In the genomic region with DNA sequence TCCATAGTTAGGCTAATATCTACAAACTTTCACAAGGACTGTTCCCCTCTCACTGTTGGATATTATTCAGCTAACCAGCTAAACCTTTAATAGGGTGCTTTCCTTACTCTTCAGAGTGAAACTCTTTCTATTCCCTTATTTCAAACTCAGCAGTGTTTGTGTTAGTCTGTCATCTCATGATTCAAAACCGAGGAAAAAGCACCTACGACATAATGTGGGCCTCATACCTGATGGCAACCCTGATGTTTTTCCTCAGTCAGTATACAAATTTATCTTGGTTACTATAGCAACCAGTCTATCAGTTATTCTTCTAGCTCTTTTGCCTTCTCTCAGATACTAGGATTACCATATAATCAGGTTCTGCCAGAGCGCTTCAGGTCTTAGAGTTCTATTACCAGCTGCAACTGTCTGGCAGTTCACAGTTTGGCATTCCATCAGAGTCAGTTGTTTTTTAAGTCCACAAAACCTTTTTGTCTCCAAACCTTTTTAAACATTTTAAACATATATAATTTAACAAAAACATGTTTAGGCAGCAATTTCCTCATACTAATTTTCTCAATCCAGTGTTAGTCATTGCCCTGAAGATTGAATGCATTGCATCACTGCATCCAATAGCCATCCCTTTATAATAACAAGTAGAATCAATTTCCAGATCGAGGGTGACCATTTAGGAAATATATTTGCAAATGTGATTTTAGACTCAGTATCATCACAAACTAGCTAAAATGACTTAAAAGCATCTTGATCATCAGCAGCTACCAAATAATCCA, we compare ENCODE assay signal across 1 cellular context.
TF ChIP-seq lines count a peak whose summit lies in the region.

No MANE protein-coding gene starts in this region.

TF ChIP-seq in K562, 482 proteins besides CTCF, POLR2A, EP300 and RAD21 (continued from another document):
- TF ChIP-seq, protein P1, sequence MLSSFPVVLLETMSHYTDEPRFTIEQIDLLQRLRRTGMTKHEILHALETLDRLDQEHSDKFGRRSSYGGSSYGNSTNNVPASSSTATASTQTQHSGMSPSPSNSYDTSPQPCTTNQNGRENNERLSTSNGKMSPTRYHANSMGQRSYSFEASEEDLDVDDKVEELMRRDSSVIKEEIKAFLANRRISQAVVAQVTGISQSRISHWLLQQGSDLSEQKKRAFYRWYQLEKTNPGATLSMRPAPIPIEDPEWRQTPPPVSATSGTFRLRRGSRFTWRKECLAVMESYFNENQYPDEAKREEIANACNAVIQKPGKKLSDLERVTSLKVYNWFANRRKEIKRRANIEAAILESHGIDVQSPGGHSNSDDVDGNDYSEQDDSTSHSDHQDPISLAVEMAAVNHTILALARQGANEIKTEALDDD (IDR thresholded peaks at IDR 0.05), result peak; percentile 25; the same call in 1 of the 2 replicates
- TF ChIP-seq CBFA2T3 (IDR thresholded peaks at IDR 0.05) (peak; percentile 36; the same call in 1 of the 2 replicates), POLR2AphosphoS2 (IDR thresholded peaks at IDR 0.05; ENCODE audit: low read length) (no peak), CCNT2 (IDR thresholded peaks at IDR 0.05; ENCODE audit: borderline replicate concordance, extremely low read depth, insufficient read length, low read depth, low read length) (no peak), JUND (IDR thresholded peaks at IDR 0.05; ENCODE audit: borderline replicate concordance, low read depth, low read length) (no peak), JUND (tag; IDR thresholded peaks at IDR 0.05; ENCODE audit: borderline replicate concordance, low read depth, low read length) (no peak), ZNF408 (CRISPR knock-in tag; IDR thresholded peaks at IDR 0.05; ENCODE audit: low read depth) (no peak), ZNF133 (CRISPR knock-in tag; IDR thresholded peaks at IDR 0.05) (no peak), MCM3 (IDR thresholded peaks at IDR 0.05) (no peak), CSDE1 (IDR thresholded peaks at IDR 0.05) (peak in 1 of 2 experiments; percentile 43; a peak in 1 of 4 replicates), FOXJ2 (tag; IDR thresholded peaks at IDR 0.05) (0 out of 2 replicates have a peak, but pooled peaks have one; percentile 52), RFX1 (IDR thresholded peaks at IDR 0.05) (peak; percentile 92), ATF7 (IDR thresholded peaks at IDR 0.05) (no peak)
- TF ChIP-seq, protein P2, sequence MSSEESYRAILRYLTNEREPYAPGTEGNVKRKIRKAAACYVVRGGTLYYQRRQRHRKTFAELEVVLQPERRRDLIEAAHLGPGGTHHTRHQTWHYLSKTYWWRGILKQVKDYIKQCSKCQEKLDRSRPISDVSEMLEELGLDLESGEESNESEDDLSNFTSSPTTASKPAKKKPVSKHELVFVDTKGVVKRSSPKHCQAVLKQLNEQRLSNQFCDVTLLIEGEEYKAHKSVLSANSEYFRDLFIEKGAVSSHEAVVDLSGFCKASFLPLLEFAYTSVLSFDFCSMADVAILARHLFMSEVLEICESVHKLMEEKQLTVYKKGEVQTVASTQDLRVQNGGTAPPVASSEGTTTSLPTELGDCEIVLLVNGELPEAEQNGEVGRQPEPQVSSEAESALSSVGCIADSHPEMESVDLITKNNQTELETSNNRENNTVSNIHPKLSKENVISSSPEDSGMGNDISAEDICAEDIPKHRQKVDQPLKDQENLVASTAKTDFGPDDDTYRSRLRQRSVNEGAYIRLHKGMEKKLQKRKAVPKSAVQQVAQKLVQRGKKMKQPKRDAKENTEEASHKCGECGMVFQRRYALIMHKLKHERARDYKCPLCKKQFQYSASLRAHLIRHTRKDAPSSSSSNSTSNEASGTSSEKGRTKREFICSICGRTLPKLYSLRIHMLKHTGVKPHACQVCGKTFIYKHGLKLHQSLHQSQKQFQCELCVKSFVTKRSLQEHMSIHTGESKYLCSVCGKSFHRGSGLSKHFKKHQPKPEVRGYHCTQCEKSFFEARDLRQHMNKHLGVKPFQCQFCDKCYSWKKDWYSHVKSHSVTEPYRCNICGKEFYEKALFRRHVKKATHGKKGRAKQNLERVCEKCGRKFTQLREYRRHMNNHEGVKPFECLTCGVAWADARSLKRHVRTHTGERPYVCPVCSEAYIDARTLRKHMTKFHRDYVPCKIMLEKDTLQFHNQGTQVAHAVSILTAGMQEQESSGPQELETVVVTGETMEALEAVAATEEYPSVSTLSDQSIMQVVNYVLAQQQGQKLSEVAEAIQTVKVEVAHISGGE (CRISPR knock-in tag; IDR thresholded peaks at IDR 0.05), result no peak
- TF ChIP-seq, protein P3, sequence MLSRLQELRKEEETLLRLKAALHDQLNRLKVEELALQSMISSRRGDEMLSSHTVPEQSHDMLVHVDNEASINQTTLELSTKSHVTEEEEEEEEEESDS (CRISPR knock-in tag; IDR thresholded peaks at IDR 0.05), result no peak
- TF ChIP-seq, protein P4, sequence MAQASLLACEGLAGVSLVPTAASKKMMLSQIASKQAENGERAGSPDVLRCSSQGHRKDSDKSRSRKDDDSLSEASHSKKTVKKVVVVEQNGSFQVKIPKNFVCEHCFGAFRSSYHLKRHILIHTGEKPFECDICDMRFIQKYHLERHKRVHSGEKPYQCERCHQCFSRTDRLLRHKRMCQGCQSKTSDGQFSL (CRISPR knock-in tag; IDR thresholded peaks at IDR 0.05), result no peak
- TF ChIP-seq, protein P4 (tag; IDR thresholded peaks at IDR 0.05), result no peak
- TF ChIP-seq, protein P5, sequence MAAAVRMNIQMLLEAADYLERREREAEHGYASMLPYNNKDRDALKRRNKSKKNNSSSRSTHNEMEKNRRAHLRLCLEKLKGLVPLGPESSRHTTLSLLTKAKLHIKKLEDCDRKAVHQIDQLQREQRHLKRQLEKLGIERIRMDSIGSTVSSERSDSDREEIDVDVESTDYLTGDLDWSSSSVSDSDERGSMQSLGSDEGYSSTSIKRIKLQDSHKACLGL (CRISPR knock-in tag; IDR thresholded peaks at IDR 0.05; ENCODE audit: borderline replicate concordance, poor library complexity, severe bottlenecking), result no peak
- TF ChIP-seq, protein P6, sequence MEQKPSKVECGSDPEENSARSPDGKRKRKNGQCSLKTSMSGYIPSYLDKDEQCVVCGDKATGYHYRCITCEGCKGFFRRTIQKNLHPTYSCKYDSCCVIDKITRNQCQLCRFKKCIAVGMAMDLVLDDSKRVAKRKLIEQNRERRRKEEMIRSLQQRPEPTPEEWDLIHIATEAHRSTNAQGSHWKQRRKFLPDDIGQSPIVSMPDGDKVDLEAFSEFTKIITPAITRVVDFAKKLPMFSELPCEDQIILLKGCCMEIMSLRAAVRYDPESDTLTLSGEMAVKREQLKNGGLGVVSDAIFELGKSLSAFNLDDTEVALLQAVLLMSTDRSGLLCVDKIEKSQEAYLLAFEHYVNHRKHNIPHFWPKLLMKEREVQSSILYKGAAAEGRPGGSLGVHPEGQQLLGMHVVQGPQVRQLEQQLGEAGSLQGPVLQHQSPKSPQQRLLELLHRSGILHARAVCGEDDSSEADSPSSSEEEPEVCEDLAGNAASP (IDR thresholded peaks at IDR 0.05), result no peak
- TF ChIP-seq, protein P7, sequence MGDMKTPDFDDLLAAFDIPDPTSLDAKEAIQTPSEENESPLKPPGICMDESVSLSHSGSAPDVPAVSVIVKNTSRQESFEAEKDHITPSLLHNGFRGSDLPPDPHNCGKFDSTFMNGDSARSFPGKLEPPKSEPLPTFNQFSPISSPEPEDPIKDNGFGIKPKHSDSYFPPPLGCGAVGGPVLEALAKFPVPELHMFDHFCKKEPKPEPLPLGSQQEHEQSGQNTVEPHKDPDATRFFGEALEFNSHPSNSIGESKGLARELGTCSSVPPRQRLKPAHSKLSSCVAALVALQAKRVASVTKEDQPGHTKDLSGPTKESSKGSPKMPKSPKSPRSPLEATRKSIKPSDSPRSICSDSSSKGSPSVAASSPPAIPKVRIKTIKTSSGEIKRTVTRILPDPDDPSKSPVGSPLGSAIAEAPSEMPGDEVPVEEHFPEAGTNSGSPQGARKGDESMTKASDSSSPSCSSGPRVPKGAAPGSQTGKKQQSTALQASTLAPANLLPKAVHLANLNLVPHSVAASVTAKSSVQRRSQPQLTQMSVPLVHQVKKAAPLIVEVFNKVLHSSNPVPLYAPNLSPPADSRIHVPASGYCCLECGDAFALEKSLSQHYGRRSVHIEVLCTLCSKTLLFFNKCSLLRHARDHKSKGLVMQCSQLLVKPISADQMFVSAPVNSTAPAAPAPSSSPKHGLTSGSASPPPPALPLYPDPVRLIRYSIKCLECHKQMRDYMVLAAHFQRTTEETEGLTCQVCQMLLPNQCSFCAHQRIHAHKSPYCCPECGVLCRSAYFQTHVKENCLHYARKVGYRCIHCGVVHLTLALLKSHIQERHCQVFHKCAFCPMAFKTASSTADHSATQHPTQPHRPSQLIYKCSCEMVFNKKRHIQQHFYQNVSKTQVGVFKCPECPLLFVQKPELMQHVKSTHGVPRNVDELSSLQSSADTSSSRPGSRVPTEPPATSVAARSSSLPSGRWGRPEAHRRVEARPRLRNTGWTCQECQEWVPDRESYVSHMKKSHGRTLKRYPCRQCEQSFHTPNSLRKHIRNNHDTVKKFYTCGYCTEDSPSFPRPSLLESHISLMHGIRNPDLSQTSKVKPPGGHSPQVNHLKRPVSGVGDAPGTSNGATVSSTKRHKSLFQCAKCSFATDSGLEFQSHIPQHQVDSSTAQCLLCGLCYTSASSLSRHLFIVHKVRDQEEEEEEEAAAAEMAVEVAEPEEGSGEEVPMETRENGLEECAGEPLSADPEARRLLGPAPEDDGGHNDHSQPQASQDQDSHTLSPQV (IDR thresholded peaks at IDR 0.05), result no peak
- TF ChIP-seq, protein P8, sequence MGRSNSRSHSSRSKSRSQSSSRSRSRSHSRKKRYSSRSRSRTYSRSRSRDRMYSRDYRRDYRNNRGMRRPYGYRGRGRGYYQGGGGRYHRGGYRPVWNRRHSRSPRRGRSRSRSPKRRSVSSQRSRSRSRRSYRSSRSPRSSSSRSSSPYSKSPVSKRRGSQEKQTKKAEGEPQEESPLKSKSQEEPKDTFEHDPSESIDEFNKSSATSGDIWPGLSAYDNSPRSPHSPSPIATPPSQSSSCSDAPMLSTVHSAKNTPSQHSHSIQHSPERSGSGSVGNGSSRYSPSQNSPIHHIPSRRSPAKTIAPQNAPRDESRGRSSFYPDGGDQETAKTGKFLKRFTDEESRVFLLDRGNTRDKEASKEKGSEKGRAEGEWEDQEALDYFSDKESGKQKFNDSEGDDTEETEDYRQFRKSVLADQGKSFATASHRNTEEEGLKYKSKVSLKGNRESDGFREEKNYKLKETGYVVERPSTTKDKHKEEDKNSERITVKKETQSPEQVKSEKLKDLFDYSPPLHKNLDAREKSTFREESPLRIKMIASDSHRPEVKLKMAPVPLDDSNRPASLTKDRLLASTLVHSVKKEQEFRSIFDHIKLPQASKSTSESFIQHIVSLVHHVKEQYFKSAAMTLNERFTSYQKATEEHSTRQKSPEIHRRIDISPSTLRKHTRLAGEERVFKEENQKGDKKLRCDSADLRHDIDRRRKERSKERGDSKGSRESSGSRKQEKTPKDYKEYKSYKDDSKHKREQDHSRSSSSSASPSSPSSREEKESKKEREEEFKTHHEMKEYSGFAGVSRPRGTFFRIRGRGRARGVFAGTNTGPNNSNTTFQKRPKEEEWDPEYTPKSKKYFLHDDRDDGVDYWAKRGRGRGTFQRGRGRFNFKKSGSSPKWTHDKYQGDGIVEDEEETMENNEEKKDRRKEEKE (IDR thresholded peaks at IDR 0.05; ENCODE audit: borderline replicate concordance in 1 of 2, control insufficient read depth in 1 of 2, low read depth in 2 of 2, low read length in 1 of 2), result no peak
- TF ChIP-seq, protein P9, sequence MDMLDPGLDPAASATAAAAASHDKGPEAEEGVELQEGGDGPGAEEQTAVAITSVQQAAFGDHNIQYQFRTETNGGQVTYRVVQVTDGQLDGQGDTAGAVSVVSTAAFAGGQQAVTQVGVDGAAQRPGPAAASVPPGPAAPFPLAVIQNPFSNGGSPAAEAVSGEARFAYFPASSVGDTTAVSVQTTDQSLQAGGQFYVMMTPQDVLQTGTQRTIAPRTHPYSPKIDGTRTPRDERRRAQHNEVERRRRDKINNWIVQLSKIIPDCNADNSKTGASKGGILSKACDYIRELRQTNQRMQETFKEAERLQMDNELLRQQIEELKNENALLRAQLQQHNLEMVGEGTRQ (CRISPR knock-in tag; IDR thresholded peaks at IDR 0.05), result no peak
TF ChIP-seq in K562: peak in this region for 5.
